11 cellular contexts compared by ENCODE assay signal in genomic region chr15:65027593-65027992, GRCh38. TPM values are rescaled to one million over a fixed set of nuclear protein-coding genes. Genes with fewer than 3 reads are reported as not detected.
A peak's percentile ranks its signal among the peaks of the same experiment; 100 is the strongest.
DNase-seq lines count a peak whose midpoint lies in the region; ATAC-seq and TF ChIP-seq lines count a peak whose summit lies in the region.
"Had no signal": no experiment of that assay in that cellular context is flagged by ENCODE, and none has a peak within 500 bp of the region (broad histone marks: within the 10 kb centered on the region; RNA-seq: fewer than 3 reads in every experiment).

No MANE protein-coding gene starts in this region.

- H3K27me3 ChIP-seq in CD8-positive, alpha-beta memory T cell (ENCODE audit: insufficient read depth, low read length, poor library complexity, severe bottlenecking) = no peaks in the 10 kb centered on the region
- no peaks in the 10 kb centered on the region for H3K27me3 ChIP-seq in HUES6 (ENCODE audit: control insufficient read depth, insufficient read depth, low read length)
- H3K27me3 ChIP-seq: sigmoid colon had no signal

- H3K4me1 ChIP-seq in CD8-positive, alpha-beta memory T cell (ENCODE audit: insufficient read depth, low read length) = peaks cover 14% of the 10 kb centered on the region
- peaks cover 8% of the 10 kb centered on the region; the same call in 1 of the 2 replicates for H3K4me1 ChIP-seq in HUES6 (ENCODE audit: control insufficient read depth, insufficient read depth, low read length)

- H3K9me3 Mint-ChIP-seq in CD8-positive, alpha-beta memory T cell = no peaks in the 10 kb centered on the region
- H3K9me3 Mint-ChIP-seq in activated naive CD8-positive, alpha-beta T cell treated with anti-CD3 and anti-CD28 coated beads, Interleukin-2, amount 50 U/mL, for 24 hours = no peaks in the 10 kb centered on the region
- no peaks in the 10 kb centered on the region for H3K9me3 Mint-ChIP-seq in nephron progenitor cell

- peaks cover 19 to 34% (median 30%) of the 10 kb centered on the region in 3 donors for H3K4me1 Mint-ChIP-seq in CD8-positive, alpha-beta memory T cell
- peaks cover 17% of the 10 kb centered on the region for H3K4me1 Mint-ChIP-seq in activated naive CD8-positive, alpha-beta T cell treated with anti-CD3 and anti-CD28 coated beads, Interleukin-2, amount 50 U/mL, for 24 hours
- H3K4me1 Mint-ChIP-seq in nephron progenitor cell = peaks cover 25% of the 10 kb centered on the region

- TF ChIP-seq CTCF in nephron progenitor cell (IDR thresholded peaks at IDR 0.05) = no peak

- no peak for ATAC-seq in activated naive CD8-positive, alpha-beta T cell treated with anti-CD3 and anti-CD28 coated beads, Interleukin-2, amount 50 U/mL, for 24 hours
- no peak for ATAC-seq in left cardiac atrium

- H3K27me3 Mint-ChIP-seq in CD8-positive, alpha-beta memory T cell = peaks cover 4 to 7% of the 10 kb centered on the region in 2 donors
- peaks cover 5% of the 10 kb centered on the region for H3K27me3 Mint-ChIP-seq in activated naive CD8-positive, alpha-beta T cell treated with anti-CD3 and anti-CD28 coated beads, Interleukin-2, amount 50 U/mL, for 24 hours
- peaks cover 13% of the 10 kb centered on the region for H3K27me3 Mint-ChIP-seq in nephron progenitor cell (ENCODE audit: low read depth, poor library complexity)

- no peak for DNase-seq in CD8-positive, alpha-beta memory T cell
- DNase-seq in activated naive CD8-positive, alpha-beta T cell treated with anti-CD3 and anti-CD28 coated beads, Interleukin-2, amount 50 U/mL, for 24 hours = no peak
- no peak for DNase-seq in nephron progenitor cell
- DNase-seq in NCI-H2196 (lab: John Stamatoyannopoulos, UW; ENCODE audit: unreplicated experiment) = no peak
- no peak for DNase-seq in left cardiac atrium
- no peak for DNase-seq in kidney tubule cell (ENCODE audit: low spot score)
- DNase-seq: cerebellar nuclear complex, sigmoid colon had no signal

- no peaks in the 10 kb centered on the region for H3K9me3 ChIP-seq in CD8-positive, alpha-beta memory T cell (ENCODE audit: low read length)
- H3K9me3 ChIP-seq in HUES6 (ENCODE audit: control insufficient read depth, insufficient read depth, low read depth, low read length) = no peaks in the 10 kb centered on the region
- H3K9me3 ChIP-seq: sigmoid colon had no signal

- peak overlapping the region; percentile 88 to 92 (median 90) for H3K4me3 Mint-ChIP-seq in CD8-positive, alpha-beta memory T cell
- peak overlapping the region; percentile 94 for H3K4me3 Mint-ChIP-seq in activated naive CD8-positive, alpha-beta T cell treated with anti-CD3 and anti-CD28 coated beads, Interleukin-2, amount 50 U/mL, for 24 hours
- H3K4me3 Mint-ChIP-seq in nephron progenitor cell = peak overlapping the region; percentile 91

- intact Hi-C loops in left cardiac atrium (cut with DNase I) = no loop called here

- H3K27ac ChIP-seq in CD8-positive, alpha-beta memory T cell (ENCODE audit: low read depth, low read length) = no peak overlapping the region
- H3K27ac ChIP-seq in HUES6 (ENCODE audit: low read depth, low read length) = no peak overlapping the region

- POLR2A ChIA-PET in CD8-positive, alpha-beta memory T cell (lab: Charles Lee) = no interaction called here

- H3K27ac Mint-ChIP-seq in CD8-positive, alpha-beta memory T cell = peak overlapping the region in 3 of 8 donors; percentile 44 to 83 (median 47)
- H3K27ac Mint-ChIP-seq in activated naive CD8-positive, alpha-beta T cell treated with anti-CD3 and anti-CD28 coated beads, Interleukin-2, amount 50 U/mL, for 24 hours = no peak overlapping the region
- H3K27ac Mint-ChIP-seq in nephron progenitor cell = no peak overlapping the region

- peak overlapping the region; percentile 88 for H3K4me3 ChIP-seq in CD8-positive, alpha-beta memory T cell (ENCODE audit: low read length)
- 0 out of 2 replicates have a peak overlapping the region, but pooled peaks have one; percentile 96 for H3K4me3 ChIP-seq in HUES6 (ENCODE audit: low read depth, low read length)

- peaks cover 0 to 40% (median 12%) of the 10 kb centered on the region in 3 donors for H3K36me3 Mint-ChIP-seq in CD8-positive, alpha-beta memory T cell
- peaks cover 32% of the 10 kb centered on the region for H3K36me3 Mint-ChIP-seq in activated naive CD8-positive, alpha-beta T cell treated with anti-CD3 and anti-CD28 coated beads, Interleukin-2, amount 50 U/mL, for 24 hours (ENCODE audit: low read depth)
- H3K36me3 Mint-ChIP-seq in nephron progenitor cell (ENCODE audit: low read depth) = peaks cover 33% of the 10 kb centered on the region

- peaks cover 3% of the 10 kb centered on the region for H3K36me3 ChIP-seq in CD8-positive, alpha-beta memory T cell (ENCODE audit: insufficient read depth, low read length)
- peaks cover 27% of the 10 kb centered on the region for H3K36me3 ChIP-seq in HUES6 (ENCODE audit: control insufficient read depth, insufficient read depth, low read length)

- no peak overlapping the region for H3K9ac ChIP-seq in HUES6 (ENCODE audit: low read length)

- CTCF ChIA-PET in CD8-positive, alpha-beta memory T cell (lab: Charles Lee) = interaction anchor here (1.0 to 1.5 kb wide), 2 partner anchors 271 to 357 kb away, joined by 3 read pairs; no protein-coding TSS in a partner anchor

RNA-seq across cellular contexts. Expression of gene MTFMT, which starts 1.8 kb away (rescaled TPM):
- total RNA-seq in CD8-positive, alpha-beta memory T cell = 10 to 100 TPM; 22.7 to 24.3 TPM
- 20.2 TPM for polyA plus RNA-seq in CD8-positive, alpha-beta memory T cell
- total RNA-seq in left cardiac atrium = 10 to 100 TPM; 13.9 to 23.6 TPM

RNA-seq across cellular contexts. Expression of gene SLC51B, which starts 17.6 kb away (rescaled TPM):
- not detected for total RNA-seq in CD8-positive, alpha-beta memory T cell
- polyA plus RNA-seq in CD8-positive, alpha-beta memory T cell = not detected
- not detected for total RNA-seq in left cardiac atrium
- total RNA-seq: Daoy, lung microvascular endothelial cell, sigmoid colon had no signal

RNA-seq across cellular contexts. Expression of gene SPG21, which starts 37.9 kb away (rescaled TPM):
- total RNA-seq in CD8-positive, alpha-beta memory T cell = 10 to 100 TPM; 66.3 to 67.4 TPM
- polyA plus RNA-seq in CD8-positive, alpha-beta memory T cell = 118 TPM
- 10 to 100 TPM; 54.0 to 58.6 TPM for total RNA-seq in left cardiac atrium

RNA-seq across cellular contexts. Expression of gene RASL12, which starts 40.2 kb away (rescaled TPM):
- not detected for total RNA-seq in CD8-positive, alpha-beta memory T cell
- not detected for polyA plus RNA-seq in CD8-positive, alpha-beta memory T cell
- 10 to 100 TPM; 53.3 to 63.3 TPM for total RNA-seq in left cardiac atrium
- total RNA-seq: lung microvascular endothelial cell had no signal

RNA-seq across cellular contexts. Expression of gene KBTBD13, which starts 49.0 kb away (rescaled TPM):
- not detected for total RNA-seq in CD8-positive, alpha-beta memory T cell
- not detected for polyA plus RNA-seq in CD8-positive, alpha-beta memory T cell
- 1 to 10 TPM; 2.6 to 5.2 TPM for total RNA-seq in left cardiac atrium
- total RNA-seq: Daoy, lung microvascular endothelial cell, sigmoid colon had no signal
